Comparison of ENCODE assay signal across 1 cellular context in the genomic region with DNA sequence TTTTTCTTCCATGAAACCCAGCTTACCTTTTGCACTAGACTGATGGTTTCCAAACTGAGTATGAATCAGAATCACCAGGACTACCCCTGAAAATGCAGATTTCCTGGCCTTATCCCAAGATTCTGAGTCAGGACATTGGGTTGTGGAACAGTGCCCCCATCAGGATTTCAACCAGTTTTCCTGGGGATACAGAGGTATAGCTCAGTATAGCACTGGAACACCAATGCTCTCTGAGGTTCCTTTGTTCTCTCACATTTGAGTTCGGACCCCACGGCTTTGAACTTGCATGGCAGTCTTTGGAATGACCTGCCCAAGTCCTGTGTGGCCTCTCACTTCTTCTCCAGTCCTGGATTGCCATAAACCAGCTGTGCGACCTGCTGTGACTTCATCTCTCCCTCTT.
A peak's percentile ranks its signal among the peaks of the same experiment; 100 is the strongest.
TF ChIP-seq lines count a peak whose summit lies in the region.

No MANE protein-coding gene starts in this region.

TF ChIP-seq in HepG2, 621 proteins besides CTCF, POLR2A, EP300 and RAD21:
- no peak for TF ChIP-seq ZMAT3 (CRISPR knock-in tag; conservative IDR thresholded peaks at IDR 0.05)
- 0 out of 2 replicates have a peak, but pooled peaks have one; percentile 7 for TF ChIP-seq STAG1 (CRISPR knock-in tag; IDR thresholded peaks at IDR 0.05)
